ENCODE assay signal across 8 cellular contexts in the genomic region with DNA sequence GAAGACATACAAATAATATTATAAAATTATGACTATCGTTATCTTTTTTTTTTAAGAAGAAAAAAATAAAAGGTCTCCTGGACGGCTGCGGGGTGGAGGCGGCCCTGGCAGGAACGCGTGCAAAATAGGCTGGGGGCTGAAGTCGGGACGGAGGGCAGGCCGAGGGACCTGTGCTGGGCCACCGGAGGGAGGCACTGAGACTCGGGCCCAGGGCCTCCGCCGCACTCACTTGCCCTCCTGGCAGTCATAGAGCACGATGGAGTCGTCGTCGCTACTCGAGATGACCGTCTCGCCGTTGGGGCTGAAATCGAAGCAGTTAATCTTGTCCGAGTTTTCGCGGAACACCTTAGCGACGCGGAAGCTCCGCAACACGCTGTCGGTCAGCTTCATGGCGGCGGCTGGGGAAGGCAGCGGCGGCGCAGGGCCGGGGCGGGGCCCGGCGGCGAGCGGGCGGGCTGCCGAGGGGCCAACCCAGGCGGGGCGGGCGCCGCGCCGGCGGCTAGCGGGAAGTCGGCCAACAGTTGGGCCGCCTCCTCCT. TPM values are rescaled to one million over a fixed set of nuclear protein-coding genes. Genes with fewer than 3 reads are reported as not detected.
DNase-seq lines count a peak whose midpoint lies in the region; ATAC-seq and TF ChIP-seq lines count a peak whose summit lies in the region.

No MANE protein-coding gene starts in this region.

- H3K36me3 ChIP-seq in left ventricle myocardium inferior = peaks cover 16% of the 10 kb centered on the region

- no peaks in the 10 kb centered on the region for H3K27me3 ChIP-seq in left ventricle myocardium inferior (ENCODE audit: low read depth)

- no peaks in the 10 kb centered on the region for H3K9me3 ChIP-seq in left ventricle myocardium inferior (replicated peaks)

- peak overlapping the region; percentile 98 for H3K27ac ChIP-seq in left ventricle myocardium inferior (replicated peaks)

- peak; percentile 58 for ATAC-seq in HG02852 (IDR thresholded peaks at IDR 0.05; ENCODE audit: unreplicated experiment)

- peak; percentile 64 for DNase-seq in stimulated activated CD4-positive, alpha-beta T cell treated with anti-CD3 and anti-CD28 coated beads, Interleukin-12 subunit alpha, Interleukin-12 subunit beta, amount 100 ng/mL, for 4 hours
- DNase-seq in stimulated activated CD4-positive, alpha-beta T cell treated with anti-CD3 and anti-CD28 coated beads, Interleukin-1b, Interleukin-23, amount 100 ng/mL, for 48 hours = no peak
- DNase-seq in NCI-H526 treated with DMSO at 0.1 percent for 48 hours (lab: John Stamatoyannopoulos, UW) (peak; percentile 33), left ventricle myocardium inferior (no peak), retinal pigment epithelial cell (ENCODE audit: low read depth) (no peak)
- DNase-seq in activated naive CD4-positive, alpha-beta T cell treated with anti-CD3 and anti-CD28 coated beads, Interleukin-2, amount 50 U/mL, for 16 hours = peak; percentile 70
- DNase-seq in central memory CD4-positive, alpha-beta T cell = no peak

- H3K4me1 ChIP-seq in left ventricle myocardium inferior = peaks cover 78% of the 10 kb centered on the region

- TF ChIP-seq CTCF in left ventricle myocardium inferior (IDR thresholded peaks at IDR 0.05; ENCODE audit: borderline replicate concordance) (peak; percentile 63), retinal pigment epithelial cell (conservative IDR thresholded peaks at IDR 0.05; ENCODE audit: low read depth, low read length) (peak; percentile 40)

- intact Hi-C loops in left ventricle myocardium inferior (cut with micrococcal nuclease) = no loop called here

- H3K4me3 ChIP-seq in left ventricle myocardium inferior (peak overlapping the region; percentile 95), retinal pigment epithelial cell (ENCODE audit: low read length) (peak overlapping the region; percentile 90)

RNA-seq across cellular contexts. Expression of a gene that starts 0.4 kb away (rescaled TPM):
- 61.6 TPM for total RNA-seq in left ventricle myocardium inferior

RNA-seq across cellular contexts. Expression of a gene that starts 9.6 kb away (rescaled TPM):
- total RNA-seq in left ventricle myocardium inferior = 4.0 TPM

RNA-seq across cellular contexts. Expression of a gene that starts 32.5 kb away (rescaled TPM):
- 9.2 TPM for total RNA-seq in left ventricle myocardium inferior

RNA-seq across cellular contexts. Expression of a gene that starts 38.1 kb away (rescaled TPM):
- total RNA-seq in left ventricle myocardium inferior = 2.2 TPM

RNA-seq across cellular contexts. Expression of a gene that starts 39.1 kb away (rescaled TPM):
- total RNA-seq in left ventricle myocardium inferior = 115 TPM

Comparison
In these comparisons a context has a peak if more than half of its experiments do, and no peak if none do; other contexts are left out.
1. DNase-seq: peak in stimulated activated CD4-positive, alpha-beta T cell treated with anti-CD3 and anti-CD28 coated beads, Interleukin-12 subunit alpha, Interleukin-12 subunit beta, amount 100 ng/mL, for 4 hours (single experiment), NCI-H526 treated with DMSO at 0.1 percent for 48 hours (single experiment) and activated naive CD4-positive, alpha-beta T cell treated with anti-CD3 and anti-CD28 coated beads, Interleukin-2, amount 50 U/mL, for 16 hours (single experiment); none in stimulated activated CD4-positive, alpha-beta T cell treated with anti-CD3 and anti-CD28 coated beads, Interleukin-1b, Interleukin-23, amount 100 ng/mL, for 48 hours (single experiment), left ventricle myocardium inferior (single experiment), retinal pigment epithelial cell (single experiment) and central memory CD4-positive, alpha-beta T cell (single experiment).